Comparison of ENCODE assay signal across 23 cellular contexts in genomic region chrX:53268173-53268572, GRCh38.
"Had no signal": no experiment of that assay in that cellular context is flagged by ENCODE, and none has a peak within 500 bp of the region (broad histone marks: within the 10 kb centered on the region; RNA-seq: fewer than 3 reads in every experiment).

No MANE protein-coding gene starts in this region.

- H3K4me3 ChIP-seq: gastroesophageal sphincter, heart left ventricle, mucosa of descending colon, neural progenitor cell, prostate gland, right atrium auricular region, tibial artery, uterus had no signal

- ATAC-seq: activated CD4-positive, alpha-beta T cell treated with anti-CD3 and anti-CD28 coated beads for 36 hours; activated CD8-positive, alpha-beta memory T cell treated with anti-CD3 and anti-CD28 coated beads, Interleukin-2, amount 10 ng/mL, durations not matched to agents 7 days and 5 days; gastroesophageal sphincter; heart left ventricle; left ventricle myocardium superior; mucosa of descending colon; stimulated activated naive CD8-positive, alpha-beta T cell treated with anti-CD3 and anti-CD28 coated beads, Interleukin-15, Interleukin-2, amounts not matched to agents 100 U/mL and 50 U/mL, for 24 hours; T-helper 17 cell; WTC11 had no signal

- H3K4me1 ChIP-seq: gastroesophageal sphincter, neural progenitor cell, prostate gland, right atrium auricular region, uterus had no signal

- H3K36me3 ChIP-seq: gastroesophageal sphincter, heart left ventricle, neural progenitor cell, prostate gland, right atrium auricular region, tibial artery, uterus had no signal

- H3K27me3 ChIP-seq: gastroesophageal sphincter, neural progenitor cell, tibial artery, uterus had no signal

- H3K9me3 ChIP-seq: gastroesophageal sphincter, heart left ventricle, mucosa of descending colon, prostate gland, right atrium auricular region, tibial artery, uterus had no signal

- H3K4me2 ChIP-seq: neural progenitor cell had no signal

- H2AFZ ChIP-seq: neural progenitor cell had no signal

- DNase-seq: activated CD4-positive, alpha-beta memory T cell treated with anti-CD3 and anti-CD28 coated beads for 36 hours; activated CD4-positive, alpha-beta T cell treated with anti-CD3 and anti-CD28 coated beads for 36 hours; activated CD8-positive, alpha-beta memory T cell treated with anti-CD3 and anti-CD28 coated beads, Interleukin-2, amount 10 ng/mL, durations not matched to agents 7 days and 5 days; activated naive CD4-positive, alpha-beta T cell; activated naive CD8-positive, alpha-beta T cell treated with anti-CD3 and anti-CD28 coated beads for 36 hours; amniotic stem cell; caudate nucleus; heart left ventricle; kidney glomerular epithelial cell; left ventricle myocardium superior; mucosa of descending colon; naive B cell; stimulated activated CD4-positive, alpha-beta T cell treated with anti-CD3 and anti-CD28 coated beads, Interleukin-2, amount 100 ng/mL, for 24 hours; stimulated activated naive CD8-positive, alpha-beta T cell treated with anti-CD3 and anti-CD28 coated beads, Interleukin-15, Interleukin-2, amounts not matched to agents 100 U/mL and 50 U/mL, for 24 hours; substantia nigra; T-helper 17 cell; tibial artery; uterus had no signal

- H3K9ac ChIP-seq: neural progenitor cell had no signal

- H3K27ac ChIP-seq: gastroesophageal sphincter, heart left ventricle, neural progenitor cell, prostate gland, right atrium auricular region, tibial artery, uterus had no signal
